ENCODE assay signal across 10 cellular contexts in genomic region chr1:235864965-235865525, GRCh38. TPM values are rescaled to one million over a fixed set of nuclear protein-coding genes. Genes with fewer than 3 reads are reported as not detected.
DNase-seq lines count a peak whose midpoint lies in the region; ATAC-seq, FAIRE-seq and TF ChIP-seq lines count a peak whose summit lies in the region.
"Had no signal": no experiment of that assay in that cellular context is flagged by ENCODE, and none has a peak within 500 bp of the region (broad histone marks: within the 10 kb centered on the region; RNA-seq: fewer than 3 reads in every experiment).

No MANE protein-coding gene starts in this region.

- ATAC-seq in activated B cell treated with CpG ODN at 0.5 μM for 24 hours (ENCODE audit: low read depth) (no peak), GM19023 (IDR thresholded peaks at IDR 0.05; ENCODE audit: unreplicated experiment) (no peak), HG03108 (IDR thresholded peaks at IDR 0.05; ENCODE audit: unreplicated experiment) (no peak), left lobe of liver (no peak)
- ATAC-seq: HCT116 had no signal

- peak; percentile 53 for DNase-seq in SIG-M5 treated with dmso at 0.1 percent for 504 hours (lab: John Stamatoyannopoulos, UW; ENCODE audit: unreplicated experiment)
- no peak for DNase-seq in SIG-M5 (lab: John Stamatoyannopoulos, UW)
- no peak for DNase-seq in activated B cell treated with CpG ODN at 0.5 μM for 24 hours
- no peak for DNase-seq in kidney
- no peak for DNase-seq in left lobe of liver (ENCODE audit: low spot score)
- DNase-seq: activated gamma-delta T cell had no signal

- FAIRE-seq in kidney (lab: Jason Lieb, UNC) = no peak

- H3K36me3 Mint-ChIP-seq in activated B cell treated with CpG ODN at 0.5 μM for 24 hours (ENCODE audit: low read depth) = peaks cover 33% of the 10 kb centered on the region

- no peaks in the 10 kb centered on the region for H3K27me3 ChIP-seq in stomach smooth muscle (ENCODE audit: control insufficient read depth in 1 of 2, insufficient read depth in 2 of 2, low read length in 2 of 2)

- H3K4me3 Mint-ChIP-seq in activated B cell treated with CpG ODN at 0.5 μM for 24 hours = peak overlapping the region; percentile 98

- CTCF ChIA-PET in activated B cell treated with CpG ODN at 0.5 μM for 24 hours (lab: Charles Lee) = interaction anchor here (1.3 to 5.5 kb wide), 11 partner anchors 8 to 106 kb away, joined by 3 to 55 read pairs (median 5); no protein-coding TSS in a partner anchor

- no peaks in the 10 kb centered on the region for H3K9me3 Mint-ChIP-seq in activated B cell treated with CpG ODN at 0.5 μM for 24 hours

- H3K27ac ChIP-seq in kidney (ENCODE audit: low read depth in 2 of 2, low read length in 2 of 2) (no peak overlapping the region), stomach smooth muscle (ENCODE audit: low read length) (no peak overlapping the region)

- H3K9me3 ChIP-seq in kidney (ENCODE audit: control insufficient read depth in 1 of 2, low read length in 2 of 2) (no peaks in the 10 kb centered on the region), stomach smooth muscle (ENCODE audit: control insufficient read depth in 2 of 2, low read length in 2 of 2) (no peaks in the 10 kb centered on the region)

- H3K4me3 ChIP-seq in kidney (ENCODE audit: low read length in 2 of 2) = no peak overlapping the region
- H3K4me3 ChIP-seq in stomach smooth muscle (ENCODE audit: low read length in 2 of 2) = peak overlapping the region in 1 of 2 donors; percentile 91

- POLR2A ChIA-PET in activated B cell treated with CpG ODN at 0.5 μM for 24 hours (lab: Charles Lee) = interaction anchor here (1.0 to 5.6 kb wide), 16 partner anchors 7 to 361 kb away, joined by 3 to 60 read pairs (median 12); partner anchors contain the start of gene B3GALNT2

- H3K9ac ChIP-seq in kidney (ENCODE audit: low read length in 2 of 2) = peak overlapping the region; percentile 20 to 88
- peak overlapping the region; percentile 1 to 58 for H3K9ac ChIP-seq in stomach smooth muscle (ENCODE audit: low read length in 2 of 2)

- intact Hi-C loops in activated B cell treated with CpG ODN at 0.5 μM for 24 hours (cut with micrococcal nuclease) (loop anchor here (5.0 kb wide), 1 partner anchor 1253 kb away; the partner anchor contains the start of gene IRF2BP2), kidney (cut with DNase I) (no loop called here)

- no peaks in the 10 kb centered on the region for H3K27me3 Mint-ChIP-seq in activated B cell treated with CpG ODN at 0.5 μM for 24 hours

- peaks cover 68% of the 10 kb centered on the region for H3K4me1 Mint-ChIP-seq in activated B cell treated with CpG ODN at 0.5 μM for 24 hours

- H3K27ac Mint-ChIP-seq in activated B cell treated with CpG ODN at 0.5 μM for 24 hours = peak overlapping the region; percentile 99

- TF ChIP-seq CTCF in activated B cell treated with CpG ODN at 0.5 μM for 24 hours (IDR thresholded peaks at IDR 0.05) = no peak
- no peak for TF ChIP-seq CTCF in kidney (IDR thresholded peaks at IDR 0.05; ENCODE audit: borderline replicate concordance, extremely low read depth, insufficient read depth)

- H3K4me1 ChIP-seq in kidney (ENCODE audit: control insufficient read depth in 1 of 2, insufficient read depth in 1 of 2, low read depth in 1 of 2, low read length in 2 of 2) (peaks cover 0 to 6% of the 10 kb centered on the region in 2 donors), stomach smooth muscle (ENCODE audit: control insufficient read depth, insufficient read depth, low read length) (peaks cover 20% of the 10 kb centered on the region)

- H3K36me3 ChIP-seq in kidney (ENCODE audit: control insufficient read depth in 1 of 2, insufficient read depth in 2 of 2, low read length in 2 of 2) = no peaks in the 10 kb centered on the region
- no peaks in the 10 kb centered on the region for H3K36me3 ChIP-seq in stomach smooth muscle (ENCODE audit: control insufficient read depth in 2 of 2, insufficient read depth in 2 of 2, low read length in 2 of 2)

RNA-seq across cellular contexts. Expression of gene LYST, which starts 1.7 kb away (rescaled TPM):
- total RNA-seq in activated B cell treated with CpG ODN at 0.5 μM for 24 hours = 76.0 and 90.2 TPM in 2 replicates
- 30.3 TPM for total RNA-seq in kidney
- polyA plus RNA-seq in kidney (ENCODE audit: insufficient read depth, low read depth, low replicate concordance) = 4.6 TPM
- total RNA-seq in left lobe of liver = 12.2 TPM
